Comparison of ENCODE assay signal across 22 cellular contexts in the genomic region with DNA sequence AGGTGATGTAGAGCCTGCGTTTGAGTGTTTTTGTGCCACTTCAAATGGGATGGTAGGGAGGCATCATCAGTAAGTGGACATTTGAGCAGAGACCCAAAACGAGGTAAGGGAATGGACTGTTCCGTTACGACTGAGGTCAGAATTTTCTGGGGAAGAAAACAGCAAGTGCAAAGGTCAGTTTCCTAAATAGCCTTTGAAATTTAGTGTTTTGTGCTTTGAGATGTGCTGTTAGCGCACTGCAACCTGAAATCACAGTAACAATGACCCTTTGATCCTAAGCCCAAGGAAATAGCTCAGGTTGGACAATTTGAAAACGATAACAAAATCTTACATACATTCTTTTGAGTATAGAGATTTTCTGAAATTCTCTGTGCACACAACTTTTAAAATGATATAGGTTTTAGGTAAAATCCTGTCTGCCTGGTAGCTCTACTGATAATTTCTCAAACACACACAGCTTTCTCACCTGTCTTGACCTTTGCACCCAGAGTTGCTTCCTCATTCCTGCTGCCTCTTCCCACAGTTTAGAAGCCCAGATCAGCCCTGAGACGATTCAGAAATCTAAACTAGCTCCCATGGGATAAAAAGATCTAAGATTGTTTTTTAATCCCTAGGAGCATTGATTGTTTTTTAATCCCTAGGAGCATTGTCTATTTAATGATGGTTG. TPM values are rescaled to one million over a fixed set of nuclear protein-coding genes. Genes with fewer than 3 reads are reported as not detected.
DNase-seq lines count a peak whose midpoint lies in the region; ATAC-seq, FAIRE-seq and TF ChIP-seq lines count a peak whose summit lies in the region.
"Had no signal": no experiment of that assay in that cellular context is flagged by ENCODE, and none has a peak within 500 bp of the region (broad histone marks: within the 10 kb centered on the region; RNA-seq: fewer than 3 reads in every experiment).

No MANE protein-coding gene starts in this region.

- TSS peak; percentile 16 for BruUV-seq in HCT116 (replicated peaks; lab: Mats Ljungman, UMichigan)

- H3K9me3 Mint-ChIP-seq in neural progenitor cell (no peaks in the 10 kb centered on the region), GM23338 (no peaks in the 10 kb centered on the region)
- H3K9me3 Mint-ChIP-seq: CD8-positive, alpha-beta memory T cell; IgD-negative memory B cell had no signal

- H3K4me3 ChIP-seq in HCT116 (replicated peaks in 1 of 2; ENCODE audit: low read depth in 1 of 2, low read length in 2 of 2) (no peak overlapping the region), MM.1S (ENCODE audit: low read length) (peak overlapping the region; percentile 26; the same call in 1 of the 2 replicates), hepatocyte (no peak overlapping the region), neural progenitor cell (no peak overlapping the region), GM23338 (no peak overlapping the region)
- H3K4me3 ChIP-seq: SK-N-MC had no signal

- H3K4me3 Mint-ChIP-seq in neural progenitor cell (no peak overlapping the region), T-helper 17 cell (no peak overlapping the region), GM23338 (no peak overlapping the region)
- H3K4me3 Mint-ChIP-seq: CD8-positive, alpha-beta memory T cell; IgD-negative memory B cell had no signal

- H3K36me3 ChIP-seq in HCT116 (ENCODE audit: control insufficient read depth in 1 of 2, insufficient read depth in 2 of 2, low read length in 2 of 2) = peaks cover 3 to 14% of the 10 kb centered on the region in 2 experiments; a peak in 2 of 4 replicates
- no peaks in the 10 kb centered on the region for H3K36me3 ChIP-seq in MM.1S (replicated peaks; ENCODE audit: insufficient read depth, low read length)
- H3K36me3 ChIP-seq in hepatocyte (replicated peaks; ENCODE audit: insufficient read depth, low read depth) = no peaks in the 10 kb centered on the region
- no peaks in the 10 kb centered on the region for H3K36me3 ChIP-seq in neural progenitor cell
- H3K36me3 ChIP-seq in GM23338 (ENCODE audit: insufficient read depth) = no peaks in the 10 kb centered on the region

- CTCF ChIA-PET in HCT116 (lab: Charles Lee) = no interaction called here

- H3K4me1 ChIP-seq in HCT116 (ENCODE audit: control insufficient read depth in 1 of 2, insufficient read depth in 2 of 2, low read length in 2 of 2) (no peaks in the 10 kb centered on the region; a peak in 1 of 4 replicates), MM.1S (ENCODE audit: low read length) (peaks cover 51% of the 10 kb centered on the region), hepatocyte (ENCODE audit: insufficient read depth) (peaks cover 11% of the 10 kb centered on the region), neural progenitor cell (peaks cover 11% of the 10 kb centered on the region), GM23338 (ENCODE audit: insufficient read depth) (no peaks in the 10 kb centered on the region)

- H3K79me2 ChIP-seq in HCT116 (ENCODE audit: insufficient read depth, low read length) (peaks cover 25% of the 10 kb centered on the region), MM.1S (ENCODE audit: low read length) (peaks cover 91% of the 10 kb centered on the region), hepatocyte (peaks cover 56% of the 10 kb centered on the region), neural progenitor cell (ENCODE audit: low read depth) (no peaks in the 10 kb centered on the region), GM23338 (replicated peaks; ENCODE audit: insufficient read depth) (no peaks in the 10 kb centered on the region)

- no peak for DNase-seq in HCT116 (ENCODE audit: low read depth, low spot score)
- no peak for DNase-seq in MM.1S
- peak; percentile 24 for DNase-seq in hepatocyte (ENCODE audit: low spot score)
- peak; percentile 13 for DNase-seq in neural progenitor cell (ENCODE audit: low spot score)
- no peak for DNase-seq in T-helper 17 cell
- DNase-seq in GM23338 (ENCODE audit: low spot score) = no peak
- DNase-seq in frontal cortex (ENCODE audit: low spot score in 2 of 2) = no peak
- DNase-seq in NCI-H2081 (lab: John Stamatoyannopoulos, UW) = no peak
- DNase-seq: ACHN; C1 segment of cervical spinal cord; CD8-positive, alpha-beta memory T cell; DND-41; H7; Karpas-422; NCI-H1105 treated with DMSO at 0.1 percent for 48 hours; NCI-H1694 treated with DMSO at 0.1 percent for 48 hours; NCI-H2107; NCI-H526; SHP77 had no signal

- POLR2A ChIA-PET in HCT116 (lab: Charles Lee) = no interaction called here

- H3F3A ChIP-seq in MM.1S (ENCODE audit: insufficient read depth, low read length) (peaks cover 28% of the 10 kb centered on the region), neural progenitor cell (ENCODE audit: low read depth) (no peaks in the 10 kb centered on the region), GM23338 (replicated peaks; ENCODE audit: low read depth) (no peaks in the 10 kb centered on the region)

- H3K9me3 ChIP-seq in HCT116 (ENCODE audit: control insufficient read depth in 1 of 2, insufficient read depth in 1 of 2, low read depth in 1 of 2, low read length in 2 of 2) (no peaks in the 10 kb centered on the region), MM.1S (replicated peaks; ENCODE audit: insufficient read depth, low read length) (no peaks in the 10 kb centered on the region), hepatocyte (ENCODE audit: low read depth) (no peaks in the 10 kb centered on the region), neural progenitor cell (ENCODE audit: low read depth) (no peaks in the 10 kb centered on the region), T-helper 17 cell (ENCODE audit: control insufficient read depth, low read length, poor library complexity, severe bottlenecking) (no peaks in the 10 kb centered on the region)

- no peak overlapping the region for H3K9ac ChIP-seq in HCT116 (ENCODE audit: low read length)
- no peak overlapping the region for H3K9ac ChIP-seq in MM.1S (ENCODE audit: low read length)
- H3K9ac ChIP-seq in neural progenitor cell = no peak overlapping the region

- TF ChIP-seq POLR2A in HCT116 (IDR thresholded peaks at IDR 0.05; ENCODE audit: borderline replicate concordance, extremely low read depth, insufficient read depth, insufficient read length) = no peak

- RAD21 ChIA-PET in HCT116 (lab: Charles Lee; ENCODE audit: low non-redundant PET in 1 of 2, low total read pairs in 2 of 2, uncharacterized antibody in 2 of 2, unreplicated experiment in 2 of 2) = no interaction called here

- WGBS in hepatocyte (ENCODE audit: low lambda C conversion rate, missing lambda C conversion rate) = 70% methylated on average over 7 of the region's 7 CpGs

- intact Hi-C loops in HCT116 (cut with micrococcal nuclease) = no loop called here

- TF ChIP-seq CTCF in HCT116 (IDR thresholded peaks at IDR 0.05 in 2 of 3, conservative IDR thresholded peaks at IDR 0.05 in 1 of 3; ENCODE audit: borderline replicate concordance in 1 of 3, insufficient read depth in 1 of 3, low read depth in 2 of 3, low read length in 2 of 3) (no peak), MM.1S (IDR thresholded peaks at IDR 0.05; ENCODE audit: low read length) (no peak), hepatocyte (IDR thresholded peaks at IDR 0.05; ENCODE audit: poor library complexity) (no peak), neural progenitor cell (IDR thresholded peaks at IDR 0.05) (no peak), GM23338 (conservative IDR thresholded peaks at IDR 0.05; ENCODE audit: low read depth in 2 of 2) (no peak)

- H3K4me2 ChIP-seq in HCT116 (ENCODE audit: low read length) = no peak overlapping the region
- peak overlapping the region; percentile 59 for H3K4me2 ChIP-seq in MM.1S (ENCODE audit: low read depth, low read length)
- H3K4me2 ChIP-seq in hepatocyte = peak overlapping the region; percentile 15
- H3K4me2 ChIP-seq in neural progenitor cell = peak overlapping the region; percentile 13
- H3K4me2 ChIP-seq in GM23338 = no peak overlapping the region

- peaks cover 20% of the 10 kb centered on the region for H3K4me1 Mint-ChIP-seq in neural progenitor cell
- peaks cover 2% of the 10 kb centered on the region for H3K4me1 Mint-ChIP-seq in T-helper 17 cell
- H3K4me1 Mint-ChIP-seq in GM23338 = no peaks in the 10 kb centered on the region
- H3K4me1 Mint-ChIP-seq: CD8-positive, alpha-beta memory T cell; IgD-negative memory B cell had no signal

- no peak for TF ChIP-seq RAD21 in HCT116 (IDR thresholded peaks at IDR 0.05; ENCODE audit: low read depth)

- no peaks in the 10 kb centered on the region for H3K36me3 Mint-ChIP-seq in neural progenitor cell
- peaks cover 6% of the 10 kb centered on the region for H3K36me3 Mint-ChIP-seq in T-helper 17 cell (ENCODE audit: low read depth)
- no peaks in the 10 kb centered on the region for H3K36me3 Mint-ChIP-seq in GM23338 (ENCODE audit: low read depth)
- H3K36me3 Mint-ChIP-seq: IgD-negative memory B cell had no signal

- ATAC-seq in HCT116 = no peak
- ATAC-seq in T-helper 17 cell = no peak
- no peak for ATAC-seq in GM23338

- no peaks in the 10 kb centered on the region for H3K9me2 ChIP-seq in HCT116 (ENCODE audit: insufficient read depth)
- no peaks in the 10 kb centered on the region for H3K9me2 ChIP-seq in MM.1S (replicated peaks; ENCODE audit: insufficient read depth, low read length)
- no peaks in the 10 kb centered on the region for H3K9me2 ChIP-seq in hepatocyte (replicated peaks; ENCODE audit: insufficient read depth)
- H3K9me2 ChIP-seq in GM23338 (ENCODE audit: insufficient read depth) = no peaks in the 10 kb centered on the region

- H3K27ac Mint-ChIP-seq in neural progenitor cell (no peak overlapping the region), T-helper 17 cell (no peak overlapping the region), GM23338 (no peak overlapping the region)
- H3K27ac Mint-ChIP-seq: CD8-positive, alpha-beta memory T cell; IgD-negative memory B cell had no signal

- no peak overlapping the region for H3K27ac ChIP-seq in HCT116 (ENCODE audit: low read depth, low read length)
- H3K27ac ChIP-seq in MM.1S (ENCODE audit: low read length) = peak overlapping the region; percentile 59; the same call in 1 of the 2 replicates
- H3K27ac ChIP-seq in hepatocyte = peak overlapping the region; percentile 33
- H3K27ac ChIP-seq in neural progenitor cell = no peak overlapping the region
- no peak overlapping the region for H3K27ac ChIP-seq in GM23338 (ENCODE audit: low read depth)
- H3K27ac ChIP-seq: SK-N-MC had no signal

- H4K20me1 ChIP-seq in HCT116 (ENCODE audit: insufficient read depth) = no peaks in the 10 kb centered on the region
- no peaks in the 10 kb centered on the region for H4K20me1 ChIP-seq in MM.1S (ENCODE audit: insufficient read depth, low read length)
- no peaks in the 10 kb centered on the region for H4K20me1 ChIP-seq in hepatocyte (ENCODE audit: insufficient read depth, poor library complexity, severe bottlenecking)
- no peaks in the 10 kb centered on the region for H4K20me1 ChIP-seq in neural progenitor cell (ENCODE audit: low read depth)
- peaks cover 2% of the 10 kb centered on the region; the same call in 1 of the 2 replicates for H4K20me1 ChIP-seq in GM23338 (replicated peaks; ENCODE audit: insufficient read depth)

- H3K27me3 Mint-ChIP-seq in neural progenitor cell (ENCODE audit: insufficient read depth, low read depth) (peaks cover 2% of the 10 kb centered on the region), T-helper 17 cell (peaks cover 34% of the 10 kb centered on the region), GM23338 (ENCODE audit: insufficient read depth, low read depth, poor library complexity) (no peaks in the 10 kb centered on the region)

- no peaks in the 10 kb centered on the region for H3K27me3 ChIP-seq in HCT116 (ENCODE audit: insufficient read depth, low read length)
- H3K27me3 ChIP-seq in MM.1S (replicated peaks; ENCODE audit: insufficient read depth, low read length) = no peaks in the 10 kb centered on the region
- no peaks in the 10 kb centered on the region for H3K27me3 ChIP-seq in hepatocyte
- H3K27me3 ChIP-seq in neural progenitor cell = no peaks in the 10 kb centered on the region
- H3K27me3 ChIP-seq in GM23338 (ENCODE audit: insufficient read depth) = no peaks in the 10 kb centered on the region

- no peak for FAIRE-seq in frontal cortex (lab: Jason Lieb, UNC)

- H2AFZ ChIP-seq in HCT116 (ENCODE audit: low read depth, low read length, poor library complexity, severe bottlenecking) = no peak overlapping the region
- H2AFZ ChIP-seq in MM.1S (ENCODE audit: low read length) = no peak overlapping the region
- no peak overlapping the region for H2AFZ ChIP-seq in hepatocyte
- H2AFZ ChIP-seq in neural progenitor cell (replicated peaks) = no peak overlapping the region
- no peak overlapping the region for H2AFZ ChIP-seq in GM23338

RNA-seq across cellular contexts. Expression of gene DCBLD1, which starts 22.1 kb away (rescaled TPM):
- total RNA-seq in HCT116 (2021; ENCODE audit: unreplicated experiment) = 19.5 TPM
- polyA plus RNA-seq in HCT116 (2012) = 10.8 and 15.0 TPM in 2 replicates
- total RNA-seq in hepatocyte = 23.8 and 40.1 TPM in 2 replicates
- 12.8 and 18.9 TPM in 2 replicates for polyA plus RNA-seq in hepatocyte
- total RNA-seq in neural progenitor cell (ENCODE audit: low replicate concordance) = 6.4 and 7.5 TPM in 2 replicates
- total RNA-seq in T-helper 17 cell = 1 to 10 TPM; 1.4 to 1.8 TPM
- total RNA-seq in GM23338 (2014; rRNA removed; shearing (Covaris generic)) = 7.6 and 25.7 TPM in 2 replicates
- 3.2 and 4.2 TPM in 2 replicates for polyA plus RNA-seq in GM23338 (2016; fragmentation: Nextera tagmentation; extraction: Ambion mirVana)
- total RNA-seq in frontal cortex = 3.7 TPM
- total RNA-seq: G401 had no signal

Comparison
In these comparisons a context has a peak if more than half of its experiments do, and no peak if none do; other contexts are left out.
1. DNase-seq: peak in hepatocyte (single experiment) and neural progenitor cell (single experiment); none in HCT116 (single experiment), MM.1S (single experiment), T-helper 17 cell (0 of 3), GM23338 (single experiment), frontal cortex (0 of 2) and NCI-H2081 (0 of 2).
2. H3K27ac ChIP-seq: peak in MM.1S (single experiment) and hepatocyte (single experiment); none in HCT116 (single experiment), neural progenitor cell (single experiment) and GM23338 (single experiment).
3. H3K4me2 ChIP-seq: peak in MM.1S (single experiment), hepatocyte (single experiment) and neural progenitor cell (single experiment); none in HCT116 (single experiment) and GM23338 (single experiment).